Comparison of ENCODE assay signal across 18 cellular contexts in the genomic region with DNA sequence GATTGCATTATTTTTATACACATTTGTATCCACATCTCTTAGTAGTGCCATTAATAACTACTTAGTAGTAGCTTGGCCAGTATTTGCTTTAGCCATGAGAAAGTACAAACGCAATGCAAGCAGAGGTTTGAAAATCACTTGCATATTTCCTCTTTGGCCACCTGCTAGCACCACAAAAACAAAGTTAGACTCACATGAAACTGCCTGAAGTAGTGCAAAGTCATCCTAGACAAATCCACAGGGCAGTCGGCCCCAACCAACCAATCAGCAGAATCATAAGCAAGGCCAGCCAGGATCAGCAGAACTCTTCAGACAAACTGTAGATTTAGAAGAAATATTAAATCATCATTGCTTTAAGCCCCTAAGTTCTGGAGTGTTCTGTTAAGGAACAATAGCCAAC.
"Had no signal": no experiment of that assay in that cellular context is flagged by ENCODE, and none has a peak within 500 bp of the region (broad histone marks: within the 10 kb centered on the region; RNA-seq: fewer than 3 reads in every experiment).

No MANE protein-coding gene starts in this region.

- DNase-seq: occipital lobe; ovary; posterior cingulate gyrus; psoas muscle; right cardiac atrium; right lobe of liver; sigmoid colon; small intestine; stimulated activated CD4-positive, alpha-beta T cell treated with anti-CD3 and anti-CD28 coated beads, Interleukin-15, amount 100 ng/mL, for 24 hours; stimulated activated CD4-positive, alpha-beta T cell treated with anti-CD3 and anti-CD28 coated beads, Interleukin-2, amount 100 ng/mL, for 24 hours; stimulated activated CD4-positive, alpha-beta T cell treated with anti-CD3 and anti-CD28 coated beads, Interleukin-2, amount 100 ng/mL, for 48 hours; stimulated activated CD4-positive, alpha-beta T cell treated with anti-CD3 and anti-CD28 coated beads, Interleukin-4, amount 100 ng/mL, for 24 hours; stimulated activated naive B cell treated with anti-CD40 and anti-IgM and Interleukin-4, amounts not matched to agents 10 μg/mL and 1 μg/mL and 100 μg/mL, for 72 hours; stimulated activated naive CD4-positive, alpha-beta T cell treated with Interleukin-2 at 50 U/mL for 16 hours; stomach; thyroid gland; trophoblast cell; upper lobe of left lung had no signal
